ENCODE assay signal across 4 cellular contexts in the genomic region with DNA sequence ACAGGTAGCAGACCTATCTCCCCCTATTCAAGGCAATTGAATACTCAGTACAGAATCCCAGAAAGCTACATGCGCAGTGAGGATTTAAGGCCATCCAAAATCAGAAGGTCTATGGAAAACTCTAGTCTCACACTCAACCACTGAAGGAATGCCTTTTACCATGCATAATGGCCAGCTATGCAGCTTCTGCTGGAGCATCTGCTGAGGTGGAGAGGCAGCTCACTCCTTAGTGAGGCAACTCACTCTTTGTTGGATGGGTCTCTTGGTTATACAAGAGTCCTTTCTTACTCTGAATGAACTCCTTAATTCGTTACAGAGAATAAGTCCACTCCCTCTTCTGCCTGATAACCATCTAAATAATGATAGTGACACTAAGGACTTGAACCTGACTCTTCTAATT.
TF ChIP-seq lines count a peak whose summit lies in the region.

No MANE protein-coding gene starts in this region.

TF ChIP-seq in SK-N-SH treated with all-trans-retinoic acid at 6 μM for 48 hours, 23 proteins besides CTCF, POLR2A, EP300 and RAD21:
- TF ChIP-seq, protein P1, sequence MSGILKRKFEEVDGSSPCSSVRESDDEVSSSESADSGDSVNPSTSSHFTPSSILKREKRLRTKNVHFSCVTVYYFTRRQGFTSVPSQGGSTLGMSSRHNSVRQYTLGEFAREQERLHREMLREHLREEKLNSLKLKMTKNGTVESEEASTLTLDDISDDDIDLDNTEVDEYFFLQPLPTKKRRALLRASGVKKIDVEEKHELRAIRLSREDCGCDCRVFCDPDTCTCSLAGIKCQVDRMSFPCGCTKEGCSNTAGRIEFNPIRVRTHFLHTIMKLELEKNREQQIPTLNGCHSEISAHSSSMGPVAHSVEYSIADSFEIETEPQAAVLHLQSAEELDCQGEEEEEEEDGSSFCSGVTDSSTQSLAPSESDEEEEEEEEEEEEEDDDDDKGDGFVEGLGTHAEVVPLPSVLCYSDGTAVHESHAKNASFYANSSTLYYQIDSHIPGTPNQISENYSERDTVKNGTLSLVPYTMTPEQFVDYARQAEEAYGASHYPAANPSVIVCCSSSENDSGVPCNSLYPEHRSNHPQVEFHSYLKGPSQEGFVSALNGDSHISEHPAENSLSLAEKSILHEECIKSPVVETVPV (CRISPR knock-in tag; IDR thresholded peaks at IDR 0.05) = no peak
- 0 out of 2 replicates have a peak, but pooled peaks have one; percentile 42 for TF ChIP-seq SNAI2 (CRISPR knock-in tag; IDR thresholded peaks at IDR 0.05)

TF ChIP-seq in SK-N-SH, 30 proteins besides CTCF, POLR2A, EP300 and RAD21:
- TF ChIP-seq GATA2 (CRISPR knock-in tag; IDR thresholded peaks at IDR 0.05) (no peak), FOXM1 (IDR thresholded peaks at IDR 0.05; ENCODE audit: low read depth) (no peak), FOSL2 (IDR thresholded peaks at IDR 0.05; ENCODE audit: borderline replicate concordance, low read depth) (no peak), JUND (IDR thresholded peaks at IDR 0.05) (no peak), TEAD4 (IDR thresholded peaks at IDR 0.05; ENCODE audit: borderline replicate concordance, insufficient read depth) (no peak), MEF2A (IDR thresholded peaks at IDR 0.05; ENCODE audit: borderline replicate concordance, low read depth) (no peak), TAF1 (IDR thresholded peaks at IDR 0.05; ENCODE audit: borderline replicate concordance, low read depth, low read length) (no peak)
- TF ChIP-seq, protein P2, sequence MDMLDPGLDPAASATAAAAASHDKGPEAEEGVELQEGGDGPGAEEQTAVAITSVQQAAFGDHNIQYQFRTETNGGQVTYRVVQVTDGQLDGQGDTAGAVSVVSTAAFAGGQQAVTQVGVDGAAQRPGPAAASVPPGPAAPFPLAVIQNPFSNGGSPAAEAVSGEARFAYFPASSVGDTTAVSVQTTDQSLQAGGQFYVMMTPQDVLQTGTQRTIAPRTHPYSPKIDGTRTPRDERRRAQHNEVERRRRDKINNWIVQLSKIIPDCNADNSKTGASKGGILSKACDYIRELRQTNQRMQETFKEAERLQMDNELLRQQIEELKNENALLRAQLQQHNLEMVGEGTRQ (IDR thresholded peaks at IDR 0.05; ENCODE audit: borderline replicate concordance, low read depth, low read length) = no peak
- TF ChIP-seq, protein P3, sequence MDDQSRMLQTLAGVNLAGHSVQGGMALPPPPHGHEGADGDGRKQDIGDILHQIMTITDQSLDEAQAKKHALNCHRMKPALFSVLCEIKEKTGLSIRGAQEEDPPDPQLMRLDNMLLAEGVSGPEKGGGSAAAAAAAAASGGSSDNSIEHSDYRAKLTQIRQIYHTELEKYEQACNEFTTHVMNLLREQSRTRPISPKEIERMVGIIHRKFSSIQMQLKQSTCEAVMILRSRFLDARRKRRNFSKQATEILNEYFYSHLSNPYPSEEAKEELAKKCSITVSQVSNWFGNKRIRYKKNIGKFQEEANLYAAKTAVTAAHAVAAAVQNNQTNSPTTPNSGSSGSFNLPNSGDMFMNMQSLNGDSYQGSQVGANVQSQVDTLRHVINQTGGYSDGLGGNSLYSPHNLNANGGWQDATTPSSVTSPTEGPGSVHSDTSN (IDR thresholded peaks at IDR 0.05) = no peak

TF ChIP-seq in IMR-90, 13 proteins besides CTCF, POLR2A, EP300 and RAD21:
- no peak for TF ChIP-seq FOS (IDR thresholded peaks at IDR 0.05; ENCODE audit: low read depth, low read length)
- TF ChIP-seq BHLHE40 (IDR thresholded peaks at IDR 0.05; ENCODE audit: low read depth, low read length) = no peak
- no peak for TF ChIP-seq CEBPB (IDR thresholded peaks at IDR 0.05; ENCODE audit: low read depth, low read length)
- TF ChIP-seq SMC3 (IDR thresholded peaks at IDR 0.05; ENCODE audit: low read depth, low read length) = no peak
- no peak for TF ChIP-seq NFE2L2 (IDR thresholded peaks at IDR 0.05; ENCODE audit: low read depth, low read length)
- no peak for TF ChIP-seq MAZ (IDR thresholded peaks at IDR 0.05; ENCODE audit: borderline replicate concordance, low read depth, low read length)
- TF ChIP-seq RCOR1 (IDR thresholded peaks at IDR 0.05; ENCODE audit: insufficient replicate concordance, low read length) = no peak
- no peak for TF ChIP-seq MAFK (IDR thresholded peaks at IDR 0.05; ENCODE audit: low read depth, low read length)
- TF ChIP-seq, protein P2 (IDR thresholded peaks at IDR 0.05; ENCODE audit: low read depth, low read length) = no peak
TF ChIP-seq in IMR-90: peak in this region for 0.

TF ChIP-seq in H1, 55 proteins besides CTCF, POLR2A, EP300 and RAD21:
- TF ChIP-seq, protein P4, sequence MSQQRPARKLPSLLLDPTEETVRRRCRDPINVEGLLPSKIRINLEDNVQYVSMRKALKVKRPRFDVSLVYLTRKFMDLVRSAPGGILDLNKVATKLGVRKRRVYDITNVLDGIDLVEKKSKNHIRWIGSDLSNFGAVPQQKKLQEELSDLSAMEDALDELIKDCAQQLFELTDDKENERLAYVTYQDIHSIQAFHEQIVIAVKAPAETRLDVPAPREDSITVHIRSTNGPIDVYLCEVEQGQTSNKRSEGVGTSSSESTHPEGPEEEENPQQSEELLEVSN (IDR thresholded peaks at IDR 0.05) = no peak
- no peak for TF ChIP-seq HDAC6 (IDR thresholded peaks at IDR 0.05; ENCODE audit: low read depth, low read length)
- no peak for TF ChIP-seq SP1 (IDR thresholded peaks at IDR 0.05; ENCODE audit: low read depth, low read length)
- no peak for TF ChIP-seq KDM5A (IDR thresholded peaks at IDR 0.05; ENCODE audit: low read length)
- no peak for TF ChIP-seq CEBPB (IDR thresholded peaks at IDR 0.05; ENCODE audit: low read depth, low read length)
- TF ChIP-seq YY1 (IDR thresholded peaks at IDR 0.05; ENCODE audit: low read depth, low read length) = no peak
- TF ChIP-seq BACH1 (IDR thresholded peaks at IDR 0.05; ENCODE audit: low read length) = no peak
- TF ChIP-seq, protein P5, sequence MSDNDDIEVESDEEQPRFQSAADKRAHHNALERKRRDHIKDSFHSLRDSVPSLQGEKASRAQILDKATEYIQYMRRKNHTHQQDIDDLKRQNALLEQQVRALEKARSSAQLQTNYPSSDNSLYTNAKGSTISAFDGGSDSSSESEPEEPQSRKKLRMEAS (IDR thresholded peaks at IDR 0.05) = no peak
- no peak for TF ChIP-seq JUND (IDR thresholded peaks at IDR 0.05; ENCODE audit: low read length)
